In genomic region chr16:48244863-48245195, GRCh38 we compare ENCODE assay signal across 9 cellular contexts. TPM values are rescaled to one million over a fixed set of nuclear protein-coding genes. Genes with fewer than 3 reads are reported as not detected.
DNase-seq lines count a peak whose midpoint lies in the region; ATAC-seq, FAIRE-seq and TF ChIP-seq lines count a peak whose summit lies in the region.
"Had no signal": no experiment of that assay in that cellular context is flagged by ENCODE, and none has a peak within 500 bp of the region (broad histone marks: within the 10 kb centered on the region; RNA-seq: fewer than 3 reads in every experiment).

No MANE protein-coding gene starts in this region.

- no peak for FAIRE-seq in pancreas (lab: Jason Lieb, UNC)
- FAIRE-seq: colon had no signal

- H3K27ac ChIP-seq in Panc1 (ENCODE audit: low read length) (peak overlapping the region; percentile 81), pancreas (peak overlapping the region; percentile 76 to 93 (median 90))

- peak overlapping the region; percentile 79 to 86 for H3K4me3 ChIP-seq in Panc1 (ENCODE audit: low read depth in 2 of 2, low read length in 2 of 2)
- H3K4me3 ChIP-seq in epithelial cell of proximal tubule (ENCODE audit: low read depth, low read length) = peak overlapping the region; percentile 69
- peak overlapping the region; percentile 60 to 97 (median 94) for H3K4me3 ChIP-seq in pancreas

- H3K4me1 ChIP-seq in Panc1 (ENCODE audit: control insufficient read depth, insufficient read depth, low read length) = peaks cover 3% of the 10 kb centered on the region; the same call in 1 of the 2 replicates
- peaks cover 14 to 26% (median 20%) of the 10 kb centered on the region in 3 donors for H3K4me1 ChIP-seq in pancreas

- WGBS in pancreas, 2 donors = 2 to 3% methylated on average over 8 of the region's 8 CpGs

- H3K36me3 ChIP-seq in Panc1 (ENCODE audit: control insufficient read depth, insufficient read depth, low read length) (peaks cover 6% of the 10 kb centered on the region; the same call in 1 of the 2 replicates), pancreas (no peaks in the 10 kb centered on the region)

- in situ Hi-C loops in Panc1 (cut with HindIII; ENCODE audit: low pct_unique_long_range_greater_than_20kb, low sequenced_read_pairs) = no loop called here

- H3K9me3 ChIP-seq in Panc1 (ENCODE audit: control insufficient read depth, insufficient read depth, low read depth, low read length) = no peaks in the 10 kb centered on the region
- H3K9me3 ChIP-seq in pancreas = no peaks in the 10 kb centered on the region

- TF ChIP-seq CTCF in Panc1 (IDR thresholded peaks at IDR 0.05) (no peak), epithelial cell of proximal tubule (conservative IDR thresholded peaks at IDR 0.05; ENCODE audit: low read depth, low read length) (no peak), pancreas (IDR thresholded peaks at IDR 0.05) (no peak)

- H3K27me3 ChIP-seq in Panc1 (ENCODE audit: control insufficient read depth, insufficient read depth, low read length) (no peaks in the 10 kb centered on the region), pancreas (no peaks in the 10 kb centered on the region)

- ATAC-seq in Panc1 (peak; percentile 18; the same call in 1 of the 2 replicates), pancreas (no peak), GM18505 (IDR thresholded peaks at IDR 0.05; ENCODE audit: unreplicated experiment) (no peak), GM18858 (IDR thresholded peaks at IDR 0.05; ENCODE audit: unreplicated experiment) (no peak)

- intact Hi-C loops in Panc1 (cut with micrococcal nuclease; ENCODE audit: unreplicated experiment) = no loop called here
- intact Hi-C loops in pancreas (cut with DNase I) = no loop called here

- no TSS peak for BruUV-seq in Panc1 (replicated peaks; lab: Mats Ljungman, UMichigan)

- POLR2A ChIA-PET in Panc1 (lab: Charles Lee) = no interaction called here

- no peak for TF ChIP-seq POLR2A in GM18505 (IDR thresholded peaks at IDR 0.05; ENCODE audit: borderline replicate concordance, extremely low read depth, insufficient read depth, insufficient read length)

- peak; percentile 12 for DNase-seq in EL
- DNase-seq in Panc1 (ENCODE audit: low read depth, low spot score) = no peak
- DNase-seq in epithelial cell of proximal tubule (ENCODE audit: low read depth) = no peak
- DNase-seq in pancreas = no peak
- DNase-seq in NCI-H2171 treated with DMSO at 0.1 percent for 48 hours (lab: John Stamatoyannopoulos, UW) = no peak
- no peak for DNase-seq in cerebellar cortex (ENCODE audit: low spot score)

- CTCF ChIA-PET in Panc1 (lab: Charles Lee) = no interaction called here

RNA-seq across cellular contexts. Expression of gene LONP2, which starts 0.7 kb away (rescaled TPM):
- total RNA-seq in Panc1 (2021; ENCODE audit: unreplicated experiment) = 22.9 TPM
- 16.5 TPM for polyA plus RNA-seq in Panc1 (2012; ENCODE audit: insufficient read length)
- total RNA-seq in epithelial cell of proximal tubule = 21.6 and 23.7 TPM in 2 replicates
- total RNA-seq in pancreas = 10 to 100 TPM; 31.6 to 45.0 (median 41.6) TPM
- polyA plus RNA-seq in pancreas = 10 to 100 TPM; 31.4 to 49.1 TPM

RNA-seq across cellular contexts. Expression of gene ABCC11, which starts 2.5 kb away (rescaled TPM):
- not detected for total RNA-seq in Panc1 (2021; ENCODE audit: unreplicated experiment)
- polyA plus RNA-seq in Panc1 (2012; ENCODE audit: insufficient read length) = 0.17 TPM
- not detected in 2 replicates for total RNA-seq in epithelial cell of proximal tubule
- total RNA-seq in pancreas = under 1 TPM in 5 of 6 donors, not detected in 1; 0.20 to 0.41 (median 0.28) TPM
- under 1 TPM; 0.11 to 0.19 TPM for polyA plus RNA-seq in pancreas
